In the genomic region with DNA sequence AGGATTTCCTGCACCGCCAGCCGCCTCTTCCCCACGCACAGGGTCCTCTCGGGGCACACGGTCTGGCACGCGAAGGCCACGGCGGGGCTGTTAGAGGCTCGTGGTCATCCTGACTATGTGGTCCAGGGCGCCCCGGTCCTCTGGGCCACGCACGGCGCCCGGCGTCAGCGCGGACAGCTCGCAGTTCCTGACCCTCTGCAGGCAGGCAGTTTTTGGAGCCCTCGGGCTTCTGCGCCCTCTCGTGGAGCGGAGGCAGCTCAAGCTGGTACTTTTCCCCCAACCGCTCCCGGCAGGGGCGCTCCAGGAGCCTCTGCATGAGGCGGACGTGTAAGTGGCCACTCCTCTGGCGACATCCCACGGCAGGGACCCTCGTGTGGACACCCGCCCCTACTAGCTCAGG, we compare ENCODE assay signal across 11 cellular contexts. TPM values are rescaled to one million over a fixed set of nuclear protein-coding genes. Genes with fewer than 3 reads are reported as not detected.
DNase-seq lines count a peak whose midpoint lies in the region; ATAC-seq and TF ChIP-seq lines count a peak whose summit lies in the region.
"Not testable (repeated sequence)": the region's sequence is repeated elsewhere in the genome, so short reads cannot be mapped to it uniquely, and the experiment has no call there.
"Had no signal": no experiment of that assay in that cellular context is flagged by ENCODE, and none has a peak within 500 bp of the region (broad histone marks: within the 10 kb centered on the region; RNA-seq: fewer than 3 reads in every experiment).

No MANE protein-coding gene starts in this region.

- 0 out of 2 replicates have a peak overlapping the region, but pooled peaks have one; percentile 23 for H3K4me3 ChIP-seq in HUES64 (ENCODE audit: low read length)
- H3K4me3 ChIP-seq in neuronal stem cell (ENCODE audit: low read length in 2 of 2): not testable (repeated sequence)

- H2BK5ac ChIP-seq in neuronal stem cell (ENCODE audit: low read length): not testable (repeated sequence)

- H3K4ac ChIP-seq in neuronal stem cell (ENCODE audit: low read length): not testable (repeated sequence)

- H3K9me3 Mint-ChIP-seq in activated CD8-positive, alpha-beta T cell treated with anti-CD3 and anti-CD28 coated beads for 36 hours; endothelial cell (ENCODE audit: unreplicated experiment); mesothelial cell of epicardium: not testable (repeated sequence)

- H3K23ac ChIP-seq in neuronal stem cell (ENCODE audit: low read depth, low read length, poor library complexity): not testable (repeated sequence)

- H3K36me3 Mint-ChIP-seq in activated CD8-positive, alpha-beta T cell treated with anti-CD3 and anti-CD28 coated beads for 36 hours (ENCODE audit: low read depth); endothelial cell (ENCODE audit: low read depth, unreplicated experiment); mesothelial cell of epicardium: not testable (repeated sequence)

- H2BK120ac ChIP-seq in neuronal stem cell (ENCODE audit: low read depth, low read length): not testable (repeated sequence)

- not testable (repeated sequence) for H2AK5ac ChIP-seq in neuronal stem cell (ENCODE audit: low read depth, low read length)

- DNase-seq in NCI-H524 (lab: John Stamatoyannopoulos, UW) (peak; percentile 24 to 44), endothelial cell (ENCODE audit: low spot score) (peak; percentile 42), mesothelial cell of epicardium (ENCODE audit: low spot score in 2 of 2, unreplicated experiment in 2 of 2) (peak in 1 of 2 experiments; percentile 38)
- peak; percentile 6 for DNase-seq in activated CD8-positive, alpha-beta T cell treated with anti-CD3 and anti-CD28 coated beads for 36 hours
- DNase-seq in neuronal stem cell (ENCODE audit: low spot score): not testable (repeated sequence)
- DNase-seq in stimulated activated CD4-positive, alpha-beta T cell treated with anti-CD3 and anti-CD28 coated beads, Interleukin-15, amount 100 ng/mL, for 24 hours: peak; percentile 3

- intact Hi-C loops in activated CD8-positive, alpha-beta T cell treated with anti-CD3 and anti-CD28 coated beads for 36 hours (cut with micrococcal nuclease): not testable (repeated sequence)

- H3K27me3 Mint-ChIP-seq in activated CD8-positive, alpha-beta T cell treated with anti-CD3 and anti-CD28 coated beads for 36 hours; endothelial cell (ENCODE audit: unreplicated experiment); mesothelial cell of epicardium (ENCODE audit: low read depth): not testable (repeated sequence)

- H2BK12ac ChIP-seq in neuronal stem cell (ENCODE audit: low read length): not testable (repeated sequence)

- not testable (repeated sequence) for H3K14ac ChIP-seq in neuronal stem cell (ENCODE audit: low read length)

- peak overlapping the region; percentile 40 for H2AFZ ChIP-seq in neuronal stem cell (ENCODE audit: low read length)

- H3K36me3 ChIP-seq in HUES64 (ENCODE audit: insufficient read depth, low read length); neuronal stem cell (replicated peaks in 1 of 2; ENCODE audit: control insufficient read depth in 2 of 2, insufficient read depth in 2 of 2, low read length in 2 of 2): not testable (repeated sequence)

- POLR2A ChIA-PET in activated CD8-positive, alpha-beta T cell treated with anti-CD3 and anti-CD28 coated beads for 36 hours (lab: Charles Lee): not testable (repeated sequence)

- CTCF ChIA-PET in activated CD8-positive, alpha-beta T cell treated with anti-CD3 and anti-CD28 coated beads for 36 hours (lab: Charles Lee): not testable (repeated sequence)

- not testable (repeated sequence) for H3K4me1 Mint-ChIP-seq in activated CD8-positive, alpha-beta T cell treated with anti-CD3 and anti-CD28 coated beads for 36 hours (ENCODE audit: low read depth); endothelial cell (ENCODE audit: unreplicated experiment); mesothelial cell of epicardium

- TF ChIP-seq CTCF in activated CD8-positive, alpha-beta T cell treated with anti-CD3 and anti-CD28 coated beads for 36 hours (IDR thresholded peaks at IDR 0.05); endothelial cell (IDR thresholded peaks at IDR 0.05; ENCODE audit: unreplicated experiment); mesothelial cell of epicardium (IDR thresholded peaks at IDR 0.05; ENCODE audit: unreplicated experiment): not testable (repeated sequence)

- H3K27ac ChIP-seq in HUES64 (ENCODE audit: low read depth, low read length); neuronal stem cell (replicated peaks; ENCODE audit: low read length): not testable (repeated sequence)

- H3K79me1 ChIP-seq in neuronal stem cell (ENCODE audit: low read depth, low read length): not testable (repeated sequence)

- not testable (repeated sequence) for H3K4me1 ChIP-seq in HUES64 (ENCODE audit: insufficient read depth, low read length); neuronal stem cell (ENCODE audit: control insufficient read depth in 2 of 2, insufficient read depth in 1 of 2, low read depth in 1 of 2, low read length in 2 of 2)

- H4K91ac ChIP-seq in neuronal stem cell (ENCODE audit: low read depth, low read length, poor library complexity): not testable (repeated sequence)

- H3K27me3 ChIP-seq in HUES64 (ENCODE audit: insufficient read depth, low read length); neuronal stem cell (ENCODE audit: control insufficient read depth in 3 of 3, insufficient read depth in 3 of 3, low read depth in 1 of 3, low read length in 3 of 3): not testable (repeated sequence)

- not testable (repeated sequence) for ATAC-seq in activated CD8-positive, alpha-beta T cell treated with anti-CD3 and anti-CD28 coated beads for 36 hours

- 0% methylated on average over 9 of the region's 33 CpGs for WGBS in HUES64
- no CpG with 5 or more reads among the region's 33 CpGs for WGBS in neuronal stem cell (ENCODE audit: extremely low coverage in 2 of 2, insufficient read length in 2 of 2, insufficient replicate concordance in 1 of 2), 2 donors

- not testable (repeated sequence) for H4K8ac ChIP-seq in neuronal stem cell (ENCODE audit: low read depth, low read length)

- H3K4me2 ChIP-seq in neuronal stem cell (ENCODE audit: insufficient read depth, low read length, poor library complexity, severe bottlenecking): not testable (repeated sequence)

- not testable (repeated sequence) for H3K4me3 Mint-ChIP-seq in activated CD8-positive, alpha-beta T cell treated with anti-CD3 and anti-CD28 coated beads for 36 hours; endothelial cell (ENCODE audit: unreplicated experiment)
- H3K4me3 Mint-ChIP-seq in mesothelial cell of epicardium: peak overlapping the region; percentile 52

- not testable (repeated sequence) for H3K9ac ChIP-seq in HUES64 (ENCODE audit: low read depth, low read length); neuronal stem cell (ENCODE audit: low read depth, low read length, poor library complexity)

- H2BK15ac ChIP-seq in neuronal stem cell (ENCODE audit: low read length): not testable (repeated sequence)

- not testable (repeated sequence) for H3K27ac Mint-ChIP-seq in activated CD8-positive, alpha-beta T cell treated with anti-CD3 and anti-CD28 coated beads for 36 hours; endothelial cell (ENCODE audit: unreplicated experiment); mesothelial cell of epicardium

- not testable (repeated sequence) for H3K18ac ChIP-seq in neuronal stem cell (ENCODE audit: low read length)

- H3K9me3 ChIP-seq in HUES64 (ENCODE audit: insufficient read depth, low read depth, low read length); neuronal stem cell (replicated peaks in 1 of 2; ENCODE audit: control insufficient read depth in 2 of 2, insufficient read depth in 1 of 2, low read depth in 1 of 2, low read length in 2 of 2): not testable (repeated sequence)

RNA-seq across cellular contexts. Expression of a gene that starts 21.4 kb away (rescaled TPM):
- not detected for polyA plus RNA-seq in HUES64 (2013, experiment 1 of 2)
- not detected for polyA plus RNA-seq in HUES64 (2013, experiment 2 of 2)
- total RNA-seq in activated CD8-positive, alpha-beta T cell treated with anti-CD3 and anti-CD28 coated beads for 36 hours: not detected
- total RNA-seq in endothelial cell (ENCODE audit: unreplicated experiment) (not detected), mesothelial cell of epicardium (not detected in 3 replicates)
- polyA plus RNA-seq in neuronal stem cell (2013, experiment 1 of 2): not detected
- polyA plus RNA-seq in neuronal stem cell (2013, experiment 2 of 2): not detected
- total RNA-seq: A172, Calu3, NCI-H460 had no signal
- polyA plus RNA-seq: BJ had no signal

RNA-seq across cellular contexts. Expression of a gene that starts 33.4 kb away (rescaled TPM):
- not detected for polyA plus RNA-seq in HUES64 (2013, experiment 1 of 2)
- polyA plus RNA-seq in HUES64 (2013, experiment 2 of 2): not detected
- not detected for total RNA-seq in activated CD8-positive, alpha-beta T cell treated with anti-CD3 and anti-CD28 coated beads for 36 hours
- total RNA-seq in endothelial cell (ENCODE audit: unreplicated experiment) (not detected), mesothelial cell of epicardium (not detected in 3 replicates)
- polyA plus RNA-seq in neuronal stem cell (2013, experiment 1 of 2): not detected
- not detected for polyA plus RNA-seq in neuronal stem cell (2013, experiment 2 of 2)
- total RNA-seq: A172, Calu3, NCI-H460 had no signal
- polyA plus RNA-seq: BJ had no signal
